In the genomic region with DNA sequence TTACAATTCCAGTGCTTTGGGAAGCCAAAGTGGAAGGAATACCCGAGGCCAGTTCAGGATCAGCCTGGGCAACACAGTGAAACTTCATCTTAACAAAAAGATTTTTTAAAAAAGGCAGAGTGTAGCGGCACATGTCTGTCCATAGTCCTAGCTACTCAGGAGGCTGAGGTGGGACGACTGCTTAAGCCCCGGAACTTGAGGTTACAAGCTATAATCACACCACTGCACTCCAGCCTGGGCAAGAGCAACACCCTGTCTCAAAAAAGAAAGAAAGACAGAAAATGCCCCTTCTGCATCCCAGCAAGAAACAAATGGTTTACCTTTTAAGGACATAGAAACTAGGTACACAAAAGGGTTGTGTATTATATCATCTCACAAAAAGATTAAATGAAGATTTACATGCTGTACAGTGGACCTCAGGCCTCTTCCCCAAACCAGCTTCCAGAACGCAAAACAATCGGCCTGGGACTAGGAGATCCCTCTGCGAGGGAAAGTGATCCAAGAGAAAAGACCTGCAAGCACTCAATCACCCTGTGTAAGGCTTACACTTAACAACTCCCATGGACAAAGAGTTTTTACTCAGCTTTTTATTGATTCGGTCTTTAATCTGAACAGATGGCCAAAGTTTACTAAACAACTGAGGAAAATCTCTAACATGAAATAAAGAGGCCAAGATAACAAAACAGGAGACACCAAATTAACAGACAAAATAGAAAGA, we compare ENCODE assay signal across 22 cellular contexts. TPM values are rescaled to one million over a fixed set of nuclear protein-coding genes. Genes with fewer than 3 reads are reported as not detected.
DNase-seq lines count a peak whose midpoint lies in the region; ATAC-seq and TF ChIP-seq lines count a peak whose summit lies in the region.
"Had no signal": no experiment of that assay in that cellular context is flagged by ENCODE, and none has a peak within 500 bp of the region (broad histone marks: within the 10 kb centered on the region; RNA-seq: fewer than 3 reads in every experiment).

No MANE protein-coding gene starts in this region.

- ATAC-seq in natural killer cell treated with Interleukin-12 subunit alpha and Interleukin-12 subunit beta and Interleukin-15 and Interleukin-18, amount 100 ng/mL, for 72 hours: peak in 1 of 2 donors; percentile 75
- ATAC-seq in gastrocnemius medialis (no peak), SK-N-SH treated with all-trans-retinoic acid at 6 μM for 48 hours (no peak)
- ATAC-seq: activated CD8-positive, alpha-beta T cell treated with anti-CD3 and anti-CD28 coated beads for 36 hours; activated T-cell treated with anti-CD3 and anti-CD28 coated beads, Interleukin-2, amount 50 U/mL, for 4 hours had no signal

- H3K27me3 ChIP-seq in DOHH2 (ENCODE audit: control insufficient read depth, low read length) (no peaks in the 10 kb centered on the region), HUES64 (ENCODE audit: insufficient read depth, low read length) (no peaks in the 10 kb centered on the region), gastrocnemius medialis (no peaks in the 10 kb centered on the region), dorsolateral prefrontal cortex (no peaks in the 10 kb centered on the region)
- H3K27me3 ChIP-seq: brain microvascular endothelial cell had no signal

- peaks cover 50% of the 10 kb centered on the region for H3K79me2 ChIP-seq in DOHH2 (ENCODE audit: control insufficient read depth, low read length)

- H3F3A ChIP-seq in DOHH2 (ENCODE audit: control insufficient read depth, insufficient read depth): no peaks in the 10 kb centered on the region

- peaks cover 42% of the 10 kb centered on the region for H3K36me3 Mint-ChIP-seq in brain
- H3K36me3 Mint-ChIP-seq in natural killer cell treated with Interleukin-12 subunit alpha and Interleukin-12 subunit beta and Interleukin-15 and Interleukin-18, amount 100 ng/mL, for 72 hours: no peaks in the 10 kb centered on the region
- H3K36me3 Mint-ChIP-seq: CD4-positive, CD25-positive, alpha-beta regulatory T cell had no signal

- H3K27ac ChIP-seq in DOHH2 (ENCODE audit: low read depth, low read length) (no peak overlapping the region), HUES64 (ENCODE audit: low read depth, low read length) (peak overlapping the region; percentile 12), gastrocnemius medialis (no peak overlapping the region), dorsolateral prefrontal cortex (no peak overlapping the region)
- H3K27ac ChIP-seq: brain microvascular endothelial cell, coronary artery, VCaP had no signal

- no peak for TF ChIP-seq CTCF in DOHH2 (IDR thresholded peaks at IDR 0.05; ENCODE audit: low read depth, low read length, poor library complexity, severe bottlenecking)
- no peak for TF ChIP-seq CTCF in brain (conservative IDR thresholded peaks at IDR 0.05)
- no peak for TF ChIP-seq CTCF in gastrocnemius medialis (IDR thresholded peaks at IDR 0.05 in 4 of 5, conservative IDR thresholded peaks at IDR 0.05 in 1 of 5)
- TF ChIP-seq CTCF in dorsolateral prefrontal cortex (IDR thresholded peaks at IDR 0.05 in 54 of 56, conservative IDR thresholded peaks at IDR 0.05 in 2 of 56; ENCODE audit: low read depth in 1 of 56, partially characterized antibody in 56 of 56): no peak

- in situ Hi-C loops in gastrocnemius medialis (cut with MboI; ENCODE audit: low sequenced_read_pairs in 4 of 4): loop anchor here in 2 of 4 donors (5.0 to 10.0 kb wide), 2 partner anchors 144 to 157 kb away; no protein-coding TSS in a partner anchor

- no peak for TF ChIP-seq POLR2A in gastrocnemius medialis (IDR thresholded peaks at IDR 0.05)

- no peaks in the 10 kb centered on the region for H3K27me3 Mint-ChIP-seq in brain
- H3K27me3 Mint-ChIP-seq in natural killer cell treated with Interleukin-12 subunit alpha and Interleukin-12 subunit beta and Interleukin-15 and Interleukin-18, amount 100 ng/mL, for 72 hours: no peaks in the 10 kb centered on the region
- H3K27me3 Mint-ChIP-seq: activated CD8-positive, alpha-beta T cell treated with anti-CD3 and anti-CD28 coated beads for 36 hours; activated naive CD8-positive, alpha-beta T cell treated with anti-CD3 and anti-CD28 coated beads for 36 hours; CD4-positive, CD25-positive, alpha-beta regulatory T cell had no signal

- H3K4me2 ChIP-seq in DOHH2 (ENCODE audit: low read length): 0 out of 2 replicates have a peak overlapping the region, but pooled peaks have one; percentile 12

- WGBS in HUES64: 73% methylated on average over 8 of the region's 8 CpGs

- H3K9me3 Mint-ChIP-seq in brain: peaks cover 4 to 22% (median 10%) of the 10 kb centered on the region in 5 experiments
- no peaks in the 10 kb centered on the region for H3K9me3 Mint-ChIP-seq in natural killer cell treated with Interleukin-12 subunit alpha and Interleukin-12 subunit beta and Interleukin-15 and Interleukin-18, amount 100 ng/mL, for 72 hours
- H3K9me3 Mint-ChIP-seq: activated CD8-positive, alpha-beta T cell treated with anti-CD3 and anti-CD28 coated beads for 36 hours; activated naive CD8-positive, alpha-beta T cell treated with anti-CD3 and anti-CD28 coated beads for 36 hours; activated T-cell treated with anti-CD3 and anti-CD28 coated beads, Interleukin-2, amount 50 U/mL, for 4 hours; T-helper 1 cell treated with Interleukin-12 subunit alpha and Interleukin-12 subunit beta and Interleukin-4 antibody, amounts not matched to agents 30 μg/mL and 1 μg/mL, for 36 hours had no signal

- peak overlapping the region in 3 of 5 experiments; percentile 15 to 71 (median 36) for H3K4me3 Mint-ChIP-seq in brain
- H3K4me3 Mint-ChIP-seq in natural killer cell treated with Interleukin-12 subunit alpha and Interleukin-12 subunit beta and Interleukin-15 and Interleukin-18, amount 100 ng/mL, for 72 hours: peak overlapping the region; percentile 5
- H3K4me3 Mint-ChIP-seq: activated CD8-positive, alpha-beta T cell treated with anti-CD3 and anti-CD28 coated beads for 36 hours; activated naive CD8-positive, alpha-beta T cell treated with anti-CD3 and anti-CD28 coated beads for 36 hours; activated T-cell treated with anti-CD3 and anti-CD28 coated beads, Interleukin-2, amount 50 U/mL, for 4 hours; CD4-positive, CD25-positive, alpha-beta regulatory T cell; T-helper 1 cell treated with Interleukin-12 subunit alpha and Interleukin-12 subunit beta and Interleukin-4 antibody, amounts not matched to agents 30 μg/mL and 1 μg/mL, for 36 hours had no signal

- H3K9me3 ChIP-seq in DOHH2 (ENCODE audit: control insufficient read depth, insufficient read depth, low read length): no peaks in the 10 kb centered on the region
- no peaks in the 10 kb centered on the region for H3K9me3 ChIP-seq in HUES64 (ENCODE audit: insufficient read depth, low read depth, low read length)
- H3K9me3 ChIP-seq in gastrocnemius medialis: no peaks in the 10 kb centered on the region

- H4K20me1 ChIP-seq in DOHH2 (ENCODE audit: control insufficient read depth, insufficient read depth, low read depth, low read length): no peaks in the 10 kb centered on the region

- no peaks in the 10 kb centered on the region for H3K9me2 ChIP-seq in DOHH2 (replicated peaks; ENCODE audit: control insufficient read depth, low read length)

- peaks cover 20% of the 10 kb centered on the region for H3K4me1 Mint-ChIP-seq in brain
- peaks cover 31% of the 10 kb centered on the region in 2 donors for H3K4me1 Mint-ChIP-seq in natural killer cell treated with Interleukin-12 subunit alpha and Interleukin-12 subunit beta and Interleukin-15 and Interleukin-18, amount 100 ng/mL, for 72 hours (ENCODE audit: low read depth in 2 of 2)

- H3K4me1 ChIP-seq in DOHH2 (ENCODE audit: control insufficient read depth, low read length) (peaks cover 52% of the 10 kb centered on the region), HUES64 (ENCODE audit: insufficient read depth, low read length) (peaks cover 10% of the 10 kb centered on the region; the same call in 1 of the 2 replicates), gastrocnemius medialis (no peaks in the 10 kb centered on the region)

- H3K36me3 ChIP-seq in DOHH2 (ENCODE audit: control insufficient read depth, low read length) (no peaks in the 10 kb centered on the region), HUES64 (ENCODE audit: insufficient read depth, low read length) (no peaks in the 10 kb centered on the region), gastrocnemius medialis (no peaks in the 10 kb centered on the region)
- H3K36me3 ChIP-seq: brain microvascular endothelial cell had no signal

- intact Hi-C loops in gastrocnemius medialis (cut with DNase I; ENCODE audit: low total_unique reads): loop anchor here (10.0 kb wide), 1 partner anchor 157 kb away; no protein-coding TSS in a partner anchor
- intact Hi-C loops in dorsolateral prefrontal cortex (cut with DNase I): loop anchor here (2.0 to 5.0 kb wide), 2 partner anchors 153 to 154 kb away; no protein-coding TSS in a partner anchor

- no peak for DNase-seq in natural killer cell treated with Interleukin-12 subunit alpha and Interleukin-12 subunit beta and Interleukin-15 and Interleukin-18, amount 100 ng/mL, for 72 hours (ENCODE audit: low spot score)
- DNase-seq in gastrocnemius medialis (no peak), dorsolateral prefrontal cortex (no peak)
- DNase-seq: activated CD8-positive, alpha-beta T cell treated with anti-CD3 and anti-CD28 coated beads for 36 hours; activated naive CD8-positive, alpha-beta T cell treated with anti-CD3 and anti-CD28 coated beads for 36 hours; activated T-cell treated with anti-CD3 and anti-CD28 coated beads, Interleukin-2, amount 50 U/mL, for 4 hours; brain microvascular endothelial cell; CD4-positive, CD25-positive, alpha-beta regulatory T cell; DMS79; foreskin melanocyte; midbrain; NCI-H1105; NCI-H524; SHP77 treated with DMSO at 0.1 percent for 48 hours; stimulated activated CD4-positive, alpha-beta T cell treated with anti-CD3 and anti-CD28 coated beads, Interleukin-12 subunit alpha, Interleukin-12 subunit beta, amount 100 ng/mL, for 4 hours had no signal

- peak overlapping the region in 4 of 5 experiments; percentile 5 to 81 (median 66) for H3K27ac Mint-ChIP-seq in brain
- peak overlapping the region; percentile 32 to 83 for H3K27ac Mint-ChIP-seq in natural killer cell treated with Interleukin-12 subunit alpha and Interleukin-12 subunit beta and Interleukin-15 and Interleukin-18, amount 100 ng/mL, for 72 hours
- H3K27ac Mint-ChIP-seq: activated CD8-positive, alpha-beta T cell treated with anti-CD3 and anti-CD28 coated beads for 36 hours; activated naive CD8-positive, alpha-beta T cell treated with anti-CD3 and anti-CD28 coated beads for 36 hours; T-helper 1 cell treated with Interleukin-12 subunit alpha and Interleukin-12 subunit beta and Interleukin-4 antibody, amounts not matched to agents 30 μg/mL and 1 μg/mL, for 36 hours had no signal

- no peak overlapping the region for H3K9ac ChIP-seq in HUES64 (ENCODE audit: low read depth, low read length)

- H3K4me3 ChIP-seq in DOHH2 (ENCODE audit: low read length): no peak overlapping the region
- no peak overlapping the region for H3K4me3 ChIP-seq in HUES64 (ENCODE audit: low read length)
- no peak overlapping the region for H3K4me3 ChIP-seq in gastrocnemius medialis
- no peak overlapping the region for H3K4me3 ChIP-seq in dorsolateral prefrontal cortex
- H3K4me3 ChIP-seq: coronary artery had no signal

RNA-seq across cellular contexts. Expression of gene TFDP2, which starts 21.2 kb away (rescaled TPM):
- 50.2 TPM for polyA plus RNA-seq in HUES64 (2013, experiment 1 of 2)
- 70.4 TPM for polyA plus RNA-seq in HUES64 (2013, experiment 2 of 2)
- 27.0 TPM for polyA plus RNA-seq in brain (ENCODE audit: insufficient read depth, low read depth, low replicate concordance)
- total RNA-seq in natural killer cell treated with Interleukin-12 subunit alpha and Interleukin-12 subunit beta and Interleukin-15 and Interleukin-18, amount 100 ng/mL, for 72 hours: 10 to 100 TPM; 37.1 to 47.8 TPM
- total RNA-seq in gastrocnemius medialis: 100 to 1,000 TPM in 1 of 4 donors, 10 to 100 TPM in 3; 43.0 to 125 (median 52.4) TPM
- total RNA-seq in dorsolateral prefrontal cortex: 100 to 1,000 TPM in 1 of 120 experiments, 10 to 100 TPM in 119; 32.6 to 102 (median 54.8) TPM
